ENCODE assay signal across 1 cellular context in the genomic region with DNA sequence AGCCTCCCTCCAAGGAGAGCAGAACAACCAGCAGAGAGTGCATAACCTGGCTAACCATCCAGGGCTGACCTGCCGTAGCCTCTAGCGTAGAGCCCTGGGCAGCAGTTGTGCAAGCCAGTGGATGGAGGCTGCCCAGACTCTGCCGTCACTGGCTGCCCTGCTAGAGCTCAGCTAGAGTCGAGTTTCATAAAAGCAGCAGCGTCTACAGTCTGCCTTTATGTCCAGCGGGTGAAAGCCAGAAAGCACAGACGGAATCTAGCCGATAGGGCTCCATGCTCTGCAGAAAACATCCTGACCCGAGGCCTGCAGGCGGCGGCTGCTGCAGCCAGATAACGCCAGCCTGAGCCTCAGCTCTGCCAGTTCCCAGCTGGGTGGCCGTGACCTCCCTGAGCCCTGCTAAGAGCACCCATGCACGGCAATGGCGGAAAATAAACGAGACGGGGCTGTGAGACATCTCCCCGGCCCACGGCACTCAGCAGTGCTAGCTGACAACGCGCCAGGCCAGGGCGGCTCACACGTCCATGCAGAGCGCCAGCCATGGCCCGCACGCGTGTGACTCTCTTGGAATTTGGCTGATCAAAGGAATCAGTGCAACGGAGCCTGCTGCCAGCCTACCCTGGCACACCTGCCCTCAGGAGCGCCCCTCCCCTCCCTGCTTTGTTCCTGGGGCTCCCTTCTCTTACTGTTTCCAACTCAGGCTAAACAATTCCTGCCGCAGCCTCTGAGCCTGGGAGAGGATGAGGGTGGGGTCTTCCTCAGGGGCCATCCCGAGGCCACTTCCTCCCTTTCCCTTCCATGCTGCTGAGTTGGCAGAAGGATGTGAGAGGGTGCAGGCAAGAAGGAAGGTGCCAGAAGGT.
TF ChIP-seq lines count a peak whose summit lies in the region.

No MANE protein-coding gene starts in this region.

TF ChIP-seq in A549, 52 proteins besides CTCF, POLR2A, EP300 and RAD21 (continued from another document):
- no peak for TF ChIP-seq HOXA7 (CRISPR knock-in tag; IDR thresholded peaks at IDR 0.05)
- TF ChIP-seq ZNF302 (CRISPR knock-in tag; IDR thresholded peaks at IDR 0.05) = no peak
- TF ChIP-seq SMC3 (IDR thresholded peaks at IDR 0.05) = no peak
- no peak for TF ChIP-seq CEBPB (IDR thresholded peaks at IDR 0.05)
- no peak for TF ChIP-seq ZFP36 (IDR thresholded peaks at IDR 0.05; ENCODE audit: borderline replicate concordance, partially characterized antibody)
TF ChIP-seq in A549: peak in this region for 0.
